In genomic region chr1:172781513-172782140, GRCh38 we compare ENCODE assay signal across 10 cellular contexts.
DNase-seq lines count a peak whose midpoint lies in the region; ATAC-seq, FAIRE-seq and TF ChIP-seq lines count a peak whose summit lies in the region.
"Had no signal": no experiment of that assay in that cellular context is flagged by ENCODE, and none has a peak within 500 bp of the region (broad histone marks: within the 10 kb centered on the region; RNA-seq: fewer than 3 reads in every experiment).

No MANE protein-coding gene starts in this region.

- in situ Hi-C loops in K562 (cut with MboI) = no loop called here

- no peak overlapping the region for H3K9ac ChIP-seq in K562 (ENCODE audit: insufficient read depth in 1 of 2, low read depth in 2 of 2, low read length in 2 of 2)

- POLR2A ChIA-PET in K562 (lab: Yijun Ruan, JAX) = no interaction called here

- peak; percentile 60 for ATAC-seq in GM18499 (IDR thresholded peaks at IDR 0.05; ENCODE audit: insufficient read depth, unreplicated experiment)
- ATAC-seq in GM21390 (IDR thresholded peaks at IDR 0.05; ENCODE audit: unreplicated experiment) = peak; percentile 67
- ATAC-seq in HG03175 (IDR thresholded peaks at IDR 0.05; ENCODE audit: unreplicated experiment) = peak; percentile 63
- no peak for ATAC-seq in K562
- no peak for ATAC-seq in right cardiac atrium

- TF ChIP-seq CTCF in K562 (IDR thresholded peaks at IDR 0.05 in 2 of 3, conservative IDR thresholded peaks at IDR 0.05 in 1 of 3; ENCODE audit: insufficient read depth in 2 of 3, low read depth in 1 of 3, low read length in 3 of 3) = no peak

- no peak for TF ChIP-seq EP300 in K562 (IDR thresholded peaks at IDR 0.05; ENCODE audit: low read length)

- no peaks in the 10 kb centered on the region for H3K79me2 ChIP-seq in K562 (ENCODE audit: control insufficient read depth, insufficient read depth, low read length)

- H3K9me3 ChIP-seq in K562 (replicated peaks; ENCODE audit: control insufficient read depth, insufficient read depth, low read depth, low read length) = no peaks in the 10 kb centered on the region
- no peaks in the 10 kb centered on the region for H3K9me3 ChIP-seq in right cardiac atrium (ENCODE audit: control insufficient read depth, low read length)

- H3K4me2 ChIP-seq in K562 (ENCODE audit: insufficient read depth, low read length) = no peak overlapping the region

- CTCF ChIA-PET in K562 (lab: Yijun Ruan, JAX; ENCODE audit: low intra/inter-chr PET ratio) = no interaction called here

- H4K20me1 ChIP-seq in K562 (replicated peaks; ENCODE audit: control insufficient read depth, insufficient read depth, low read length) = no peaks in the 10 kb centered on the region

- BruUV-seq in K562 (replicated peaks; lab: Mats Ljungman, UMichigan) = no TSS peak

- TF ChIP-seq POLR2A in K562 (conservative IDR thresholded peaks at IDR 0.05) = no peak

- H3K27ac ChIP-seq in K562 (ENCODE audit: extremely low read depth, low read depth, low read length) (no peak overlapping the region), right cardiac atrium (ENCODE audit: low read length) (no peak overlapping the region)

- WGBS in K562 (ENCODE audit: insufficient coverage, low coverage, missing lambda C conversion rate) = 0% methylated on average over 4 of the region's 4 CpGs
- WGBS in right cardiac atrium = 79% methylated on average over 4 of the region's 4 CpGs

- TF ChIP-seq RAD21 in K562 (CRISPR knock-in tag; conservative IDR thresholded peaks at IDR 0.05 in 1 of 2, IDR thresholded peaks at IDR 0.05 in 1 of 2) = no peak

- no peaks in the 10 kb centered on the region for H3K36me3 ChIP-seq in K562 (ENCODE audit: control insufficient read depth, insufficient read depth, low read length)

- DNase-seq in K562 (ENCODE audit: extremely low read depth in 1 of 4, low spot score in 3 of 4) = no peak
- no peak for DNase-seq in right cardiac atrium
- DNase-seq in OCI-M2 (lab: John Stamatoyannopoulos, UW; ENCODE audit: unreplicated experiment) = no peak
- DNase-seq in SHP77 (lab: John Stamatoyannopoulos, UW) = no peak
- DNase-seq in stimulated activated naive CD4-positive, alpha-beta T cell treated with Interleukin-2 at 50 U/mL for 16 hours (lab: John Stamatoyannopoulos, UW) = no peak
- DNase-seq: activated T-cell treated with anti-CD3 and anti-CD28 coated beads, Interleukin-2, amount 50 U/mL, for 48 hours had no signal

- H3K4me3 ChIP-seq in K562 (no peak overlapping the region), right cardiac atrium (ENCODE audit: low read length) (no peak overlapping the region)

- intact Hi-C loops in K562 (cut with micrococcal nuclease) (no loop called here), right cardiac atrium (cut with DNase I) (no loop called here)

- H3K27me3 ChIP-seq in K562 (ENCODE audit: control insufficient read depth in 2 of 2, insufficient read depth in 2 of 2, low read length in 2 of 2) (no peaks in the 10 kb centered on the region), right cardiac atrium (ENCODE audit: control insufficient read depth, insufficient read depth) (no peaks in the 10 kb centered on the region)

- no peaks in the 10 kb centered on the region; a peak in 1 of 5 replicates for H3K4me1 ChIP-seq in K562 (replicated peaks in 1 of 2; ENCODE audit: control insufficient read depth in 2 of 2, insufficient read depth in 2 of 2, low read length in 2 of 2)
- no peaks in the 10 kb centered on the region for H3K4me1 ChIP-seq in right cardiac atrium (ENCODE audit: control insufficient read depth, insufficient read depth, low read length)

- FAIRE-seq in K562 (lab: Jason Lieb, UNC) = no peak
- FAIRE-seq: colon had no signal

- H2AFZ ChIP-seq in K562 (ENCODE audit: low read depth, low read length) = no peak overlapping the region

- H3K9me1 ChIP-seq in K562 (ENCODE audit: control insufficient read depth, insufficient read depth, low read length) = no peaks in the 10 kb centered on the region

TF ChIP-seq in K562, 482 proteins besides CTCF, POLR2A, EP300 and RAD21:
- TF ChIP-seq BACH1 (tag; IDR thresholded peaks at IDR 0.05) (0 out of 2 replicates have a peak, but pooled peaks have one; percentile 19), TRIM28 (IDR thresholded peaks at IDR 0.05) (no peak)

Comparison
In these comparisons a context has a peak if more than half of its experiments do, and no peak if none do; other contexts are left out.
1. ATAC-seq: peak in GM18499 (single experiment), GM21390 (single experiment) and HG03175 (single experiment); none in K562 (single experiment) and right cardiac atrium (0 of 2).